In genomic region chr13:71252191-71252704, GRCh38 we compare ENCODE assay signal across 18 cellular contexts.
DNase-seq lines count a peak whose midpoint lies in the region; ATAC-seq and TF ChIP-seq lines count a peak whose summit lies in the region.
"Had no signal": no experiment of that assay in that cellular context is flagged by ENCODE, and none has a peak within 500 bp of the region (broad histone marks: within the 10 kb centered on the region; RNA-seq: fewer than 3 reads in every experiment).

No MANE protein-coding gene starts in this region.

- H3K4me1 ChIP-seq in psoas muscle (no peaks in the 10 kb centered on the region), esophagus squamous epithelium (no peaks in the 10 kb centered on the region)
- H3K4me1 ChIP-seq: gastroesophageal sphincter, stomach, upper lobe of right lung had no signal

- intact Hi-C loops in psoas muscle (cut with DNase I): no loop called here
- intact Hi-C loops in esophagus squamous epithelium (cut with DNase I): no loop called here

- TF ChIP-seq CTCF in fibroblast of pulmonary artery (IDR thresholded peaks at IDR 0.05; ENCODE audit: low read length, missing control alignments) (no peak), psoas muscle (IDR thresholded peaks at IDR 0.05) (no peak), esophagus squamous epithelium (IDR thresholded peaks at IDR 0.05) (no peak)

- DNase-seq in SIG-M5 treated with dmso at 0.1 percent for 504 hours (lab: John Stamatoyannopoulos, UW; ENCODE audit: unreplicated experiment) (peak; percentile 35), SIG-M5 (lab: John Stamatoyannopoulos, UW) (no peak), OCI-M1 (lab: John Stamatoyannopoulos, UW) (peak; percentile 66), fibroblast of pulmonary artery (ENCODE audit: low read depth) (peak; percentile 73), psoas muscle (no peak), esophagus squamous epithelium (lab: John Stamatoyannopoulos, UW) (no peak), NCI-H1436 treated with DMSO at 0.1 percent for 48 hours (lab: John Stamatoyannopoulos, UW) (no peak)
- DNase-seq: anterior cingulate cortex; C1 segment of cervical spinal cord; GOT3; NCI-H187 treated with DMSO at 0.1 percent for 48 hours; stimulated activated CD4-positive, alpha-beta T cell treated with anti-CD3 and anti-CD28 coated beads, Interleukin-1b, Interleukin-23, amount 100 ng/mL, for 48 hours; stomach; T-helper 9 cell; upper lobe of right lung had no signal

- H3K9me3 ChIP-seq in psoas muscle: no peaks in the 10 kb centered on the region
- H3K9me3 ChIP-seq in esophagus squamous epithelium: no peaks in the 10 kb centered on the region
- H3K9me3 ChIP-seq: gastroesophageal sphincter, stomach, upper lobe of right lung had no signal

- H3K36me3 ChIP-seq in psoas muscle (ENCODE audit: insufficient read depth in 1 of 2, low read depth in 1 of 2): no peaks in the 10 kb centered on the region
- no peaks in the 10 kb centered on the region for H3K36me3 ChIP-seq in esophagus squamous epithelium
- H3K36me3 ChIP-seq: gastroesophageal sphincter, stomach, upper lobe of right lung had no signal

- H3K27ac ChIP-seq in psoas muscle (peak overlapping the region; percentile 27), esophagus squamous epithelium (no peak overlapping the region)
- H3K27ac ChIP-seq: gastroesophageal sphincter, stomach, upper lobe of right lung had no signal

- H3K4me3 ChIP-seq in fibroblast of pulmonary artery (replicated peaks; ENCODE audit: low read depth, low read length) (no peak overlapping the region), psoas muscle (no peak overlapping the region), esophagus squamous epithelium (no peak overlapping the region)
- H3K4me3 ChIP-seq: gastroesophageal sphincter, stomach, upper lobe of right lung had no signal

- no peak for TF ChIP-seq POLR2A in esophagus squamous epithelium (IDR thresholded peaks at IDR 0.05)

- ATAC-seq in psoas muscle: no peak
- ATAC-seq in GM21526 (IDR thresholded peaks at IDR 0.05; ENCODE audit: low FRiP score, unreplicated experiment): no peak
- ATAC-seq: gastroesophageal sphincter, sciatic nerve, upper lobe of right lung had no signal

- 44 to 50% (median 47%) methylated on average over 4 of the region's 4 CpGs for WGBS in psoas muscle, 3 donors
- WGBS in esophagus squamous epithelium, 2 donors: 18 to 37% methylated on average over 4 of the region's 4 CpGs

- H3K27me3 ChIP-seq in psoas muscle (ENCODE audit: insufficient read depth in 3 of 3, low read length in 2 of 3) (no peaks in the 10 kb centered on the region), esophagus squamous epithelium (no peaks in the 10 kb centered on the region)
- H3K27me3 ChIP-seq: gastroesophageal sphincter, stomach, upper lobe of right lung had no signal

Comparison
In these comparisons a context has a peak if more than half of its experiments do, and no peak if none do; other contexts are left out.
1. DNase-seq: peak in SIG-M5 treated with dmso at 0.1 percent for 504 hours (single experiment), OCI-M1 (single experiment) and fibroblast of pulmonary artery (single experiment); none in SIG-M5 (single experiment), psoas muscle (0 of 2), esophagus squamous epithelium (single experiment) and NCI-H1436 treated with DMSO at 0.1 percent for 48 hours (single experiment).